ENCODE assay signal across 8 cellular contexts in genomic region chr18:63339920-63340484, GRCh38. TPM values are rescaled to one million over a fixed set of nuclear protein-coding genes. Genes with fewer than 3 reads are reported as not detected.
DNase-seq lines count a peak whose midpoint lies in the region; ATAC-seq and TF ChIP-seq lines count a peak whose summit lies in the region.

No MANE protein-coding gene starts in this region.

- H3K27ac Mint-ChIP-seq in T-cell (no peak overlapping the region), neural crest cell (ENCODE audit: unreplicated experiment) (no peak overlapping the region)

- H3K36me3 Mint-ChIP-seq in T-cell: peaks cover 49% of the 10 kb centered on the region
- H3K36me3 Mint-ChIP-seq in neural crest cell (ENCODE audit: low read depth): peaks cover 11% of the 10 kb centered on the region

- ATAC-seq in T-cell (replicated peaks in 1 of 4) (peak in 2 of 4 experiments; percentile 52 to 82), HG02623 (IDR thresholded peaks at IDR 0.05; ENCODE audit: unreplicated experiment) (no peak), omental fat pad (ENCODE audit: low FRiP score) (no peak)

- H3K4me3 Mint-ChIP-seq in T-cell (no peak overlapping the region), neural crest cell (no peak overlapping the region)

- CTCF ChIA-PET in T-cell (lab: Charles Lee): interaction anchor here (0.5 to 2.7 kb wide), 14 partner anchors 12 to 734 kb away, joined by 3 to 17 read pairs (median 4); partner anchors contain the start of gene PHLPP1 (in 2 of the 2)

- H3K4me1 Mint-ChIP-seq in T-cell (peaks cover 2 to 10% (median 4%) of the 10 kb centered on the region in 3 donors), neural crest cell (peaks cover 6% of the 10 kb centered on the region)

- POLR2A ChIA-PET in T-cell (lab: Charles Lee): no interaction called here

- no peaks in the 10 kb centered on the region for H3K27me3 Mint-ChIP-seq in T-cell
- no peaks in the 10 kb centered on the region for H3K27me3 Mint-ChIP-seq in neural crest cell (ENCODE audit: low read depth)

- TF ChIP-seq CTCF in neural crest cell (conservative IDR thresholded peaks at IDR 0.05) (peak; percentile 69), omental fat pad (IDR thresholded peaks at IDR 0.05) (no peak)

- peak; percentile 12 to 70 (median 43) for DNase-seq in NCI-H1417 (lab: John Stamatoyannopoulos, UW)
- no peak for DNase-seq in NCI-H1417 treated with DMSO at 0.1 percent for 48 hours (lab: John Stamatoyannopoulos, UW)
- peak; percentile 51 for DNase-seq in KG1 (lab: John Stamatoyannopoulos, UW)
- peak in 27 of 34 experiments; percentile 7 to 57 (median 42) for DNase-seq in T-cell
- peak; percentile 21 for DNase-seq in effector CD8-positive, alpha-beta T cell (lab: John Stamatoyannopoulos, UW)
- DNase-seq in neural crest cell (ENCODE audit: low read depth, low spot score): peak; percentile 44
- DNase-seq in omental fat pad (ENCODE audit: low spot score): no peak

- no peaks in the 10 kb centered on the region for H3K9me3 Mint-ChIP-seq in T-cell
- no peaks in the 10 kb centered on the region for H3K9me3 Mint-ChIP-seq in neural crest cell

RNA-seq across cellular contexts. Expression of gene BCL2, which starts 20.4 kb away (rescaled TPM):
- total RNA-seq in T-cell (100 to 1,000 TPM; 113 to 201 (median 123) TPM), neural crest cell (14.1 and 15.1 TPM in 2 replicates), omental fat pad (10 to 100 TPM; 18.4 to 84.5 (median 30.2) TPM)

RNA-seq across cellular contexts. Expression of gene KDSR, which starts 27.0 kb away (rescaled TPM):
- 10 to 100 TPM; 25.2 to 69.1 (median 56.3) TPM for total RNA-seq in T-cell
- 31.0 and 35.7 TPM in 2 replicates for total RNA-seq in neural crest cell
- total RNA-seq in omental fat pad: 10 to 100 TPM; 32.3 to 56.7 (median 42.6) TPM

Comparison
In these comparisons a context has a peak if more than half of its experiments do, and no peak if none do; other contexts are left out.
1. DNase-seq: peak in NCI-H1417 (3 of 3), KG1 (single experiment), T-cell (27 of 34), effector CD8-positive, alpha-beta T cell (single experiment) and neural crest cell (single experiment); none in NCI-H1417 treated with DMSO at 0.1 percent for 48 hours (single experiment) and omental fat pad (single experiment).